Comparison of ENCODE assay signal across 23 cellular contexts in the genomic region with DNA sequence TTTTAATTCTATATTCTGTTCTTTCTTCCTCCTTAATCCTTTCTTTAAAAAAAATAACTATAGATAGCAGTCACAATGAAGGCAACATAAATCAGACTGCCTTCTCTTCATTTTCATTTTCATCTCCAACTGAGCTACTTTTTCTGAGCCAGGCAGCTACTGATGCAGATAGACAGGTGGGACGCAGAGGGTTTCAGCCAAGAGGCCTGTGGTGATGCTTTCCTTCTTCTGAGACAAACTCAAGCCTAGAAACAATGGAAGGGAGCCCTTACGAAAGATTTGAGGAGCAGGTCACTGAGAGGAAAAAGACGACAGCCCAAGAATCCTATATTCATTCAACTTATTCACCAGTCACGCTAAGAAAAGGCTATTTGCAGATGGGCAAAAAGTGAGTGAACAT.
"Had no signal": no experiment of that assay in that cellular context is flagged by ENCODE, and none has a peak within 500 bp of the region (broad histone marks: within the 10 kb centered on the region; RNA-seq: fewer than 3 reads in every experiment).

No MANE protein-coding gene starts in this region.

- H3K4me2 ChIP-seq: hepatocyte, neural progenitor cell had no signal

- H3K79me2 ChIP-seq: hepatocyte had no signal

- H3K9me3 ChIP-seq: left ventricle myocardium inferior, lower lobe of right lung, ovary, right atrium auricular region, sigmoid colon, testis, tibial nerve had no signal

- H3K27ac ChIP-seq: foreskin keratinocyte, hepatocyte, left ventricle myocardium inferior, lower lobe of right lung, neural progenitor cell, ovary, right atrium auricular region, sigmoid colon, skin epidermis, testis, tibial nerve had no signal

- ATAC-seq: foreskin keratinocyte; left cardiac atrium; lower lobe of right lung; natural killer cell treated with Interleukin-12 subunit alpha and Interleukin-12 subunit beta and Interleukin-15 and Interleukin-18, amount 100 ng/mL, for 72 hours; stimulated activated naive B cell treated with anti-CD40 and anti-IgM and Interleukin-4, amounts not matched to agents 10 μg/mL and 1 μg/mL and 100 μg/mL, for 72 hours; stimulated activated naive CD8-positive, alpha-beta T cell treated with anti-CD3 and anti-CD28 coated beads, Interleukin-15, amount 100 ng/mL, for 72 hours had no signal

- H3K9ac ChIP-seq: neural progenitor cell had no signal

- H2AFZ ChIP-seq: hepatocyte, neural progenitor cell had no signal

- H3K36me3 ChIP-seq: left ventricle myocardium inferior, lower lobe of right lung, neural progenitor cell, ovary, right atrium auricular region, sigmoid colon, tibial nerve had no signal

- H3K4me3 ChIP-seq: hepatocyte, left ventricle myocardium inferior, lower lobe of right lung, neural progenitor cell, ovary, right atrium auricular region, sigmoid colon, skin epidermis, testis, tibial nerve had no signal

- H3K4me1 ChIP-seq: left ventricle myocardium inferior, lower lobe of right lung, neural progenitor cell, right atrium auricular region, sigmoid colon, testis, tibial nerve had no signal

- H3K27me3 ChIP-seq: foreskin keratinocyte, hepatocyte, neural progenitor cell, ovary, sigmoid colon, testis, tibial nerve had no signal

- DNase-seq: effector CD4-positive, alpha-beta T cell; endodermal cell; erythroblast; foreskin keratinocyte; head of caudate nucleus; kidney; left cardiac atrium; left ventricle myocardium inferior; lower lobe of right lung; nucleus accumbens; ovary; sigmoid colon; stimulated activated CD4-positive, alpha-beta T cell treated with anti-CD3 and anti-CD28 coated beads, Interleukin-2, amount 100 ng/mL, for 24 hours; stimulated activated CD4-positive, alpha-beta T cell treated with anti-CD3 and anti-CD28 coated beads, Interleukin-4, amount 100 ng/mL, for 4 hours; stimulated activated naive B cell treated with anti-CD40 and anti-IgM and Interleukin-4, amounts not matched to agents 10 μg/mL and 1 μg/mL and 100 μg/mL, for 72 hours; stimulated activated naive CD8-positive, alpha-beta T cell treated with anti-CD3 and anti-CD28 coated beads, Interleukin-15, amount 100 ng/mL, for 72 hours; testis had no signal
